8 cellular contexts compared by ENCODE assay signal in the genomic region with DNA sequence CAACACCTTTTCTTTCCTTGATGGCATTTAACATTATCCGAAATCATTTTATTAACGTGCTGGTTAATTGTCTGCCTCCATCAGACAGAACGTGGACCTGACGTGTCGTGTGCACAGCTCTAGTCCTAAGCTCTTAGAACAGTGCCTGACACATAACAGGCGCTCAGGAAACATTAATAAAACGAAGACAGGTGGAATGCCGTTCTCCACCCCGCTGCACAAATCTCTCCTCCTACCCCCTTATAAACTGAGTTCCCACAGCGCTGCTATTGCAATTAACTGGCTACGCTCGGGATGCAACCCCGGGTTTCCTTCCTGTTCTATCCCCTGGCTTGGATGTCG. TPM values are rescaled to one million over a fixed set of nuclear protein-coding genes. Genes with fewer than 3 reads are reported as not detected.
DNase-seq lines count a peak whose midpoint lies in the region; ATAC-seq and TF ChIP-seq lines count a peak whose summit lies in the region.

No MANE protein-coding gene starts in this region.

- H3K4me3 ChIP-seq in mammary epithelial cell (replicated peaks in 1 of 3; ENCODE audit: insufficient read depth in 1 of 3, low read depth in 2 of 3, low read length in 3 of 3) (peak overlapping the region; percentile 75 to 90 (median 81)), lower lobe of right lung (peak overlapping the region; percentile 95), upper lobe of left lung (peak overlapping the region; percentile 72 to 91 (median 84))

- peak overlapping the region; percentile 99 for H3K9ac ChIP-seq in mammary epithelial cell (ENCODE audit: insufficient read depth, low read length)

- H3K36me3 ChIP-seq in mammary epithelial cell (ENCODE audit: insufficient read depth, low read length) (no peaks in the 10 kb centered on the region), lower lobe of right lung (no peaks in the 10 kb centered on the region), upper lobe of left lung (no peaks in the 10 kb centered on the region)

- H3K27ac Mint-ChIP-seq in activated T-cell treated with anti-CD3 and anti-CD28 coated beads, Interleukin-2, amount 50 U/mL, for 24 hours, result peak overlapping the region; percentile 100

- TSS peak; percentile 56 for BruUV-seq in mammary epithelial cell (replicated peaks; lab: Mats Ljungman, UMichigan)

- H3K4me1 Mint-ChIP-seq in activated T-cell treated with anti-CD3 and anti-CD28 coated beads, Interleukin-2, amount 50 U/mL, for 24 hours (ENCODE audit: low read depth), result peaks cover 51% of the 10 kb centered on the region

- peaks cover 4% of the 10 kb centered on the region for H4K20me1 ChIP-seq in mammary epithelial cell (ENCODE audit: insufficient read depth, low read length)

- intact Hi-C loops in mammary epithelial cell (cut with micrococcal nuclease) (no loop called here), lower lobe of right lung (cut with DNase I) (no loop called here)

- H3K9me3 Mint-ChIP-seq in activated T-cell treated with anti-CD3 and anti-CD28 coated beads, Interleukin-2, amount 50 U/mL, for 24 hours, result no peaks in the 10 kb centered on the region

- H3K27me3 ChIP-seq in mammary epithelial cell (ENCODE audit: insufficient read depth, low read length) (no peaks in the 10 kb centered on the region), lower lobe of right lung (ENCODE audit: low read depth) (no peaks in the 10 kb centered on the region), upper lobe of left lung (no peaks in the 10 kb centered on the region)

- dilution Hi-C loops in mammary epithelial cell (cut with HindIII; ENCODE audit: low sequenced_read_pairs), result no loop called here

- under 1% methylated on average over 14 of the region's 14 CpGs for WGBS in mammary epithelial cell (ENCODE audit: low coverage, missing lambda C conversion rate)
- 0 to 1% methylated on average over 14 of the region's 14 CpGs for WGBS in upper lobe of left lung, 2 donors

- peak overlapping the region; percentile 99 for H3K4me3 Mint-ChIP-seq in activated T-cell treated with anti-CD3 and anti-CD28 coated beads, Interleukin-2, amount 50 U/mL, for 24 hours

- no peak for TF ChIP-seq POLR2A in upper lobe of left lung (IDR thresholded peaks at IDR 0.05)

- CTCF ChIA-PET in mammary epithelial cell (lab: Charles Lee; ENCODE audit: low non-redundant PET), result no interaction called here

- H3K4me1 ChIP-seq in mammary epithelial cell (ENCODE audit: insufficient read depth, low read length) (peaks cover 20% of the 10 kb centered on the region), lower lobe of right lung (peaks cover 22% of the 10 kb centered on the region), upper lobe of left lung (peaks cover 23 to 35% (median 26%) of the 10 kb centered on the region in 4 donors)

- no peak for TF ChIP-seq CTCF in mammary epithelial cell (conservative IDR thresholded peaks at IDR 0.05 in 1 of 2, IDR thresholded peaks at IDR 0.05 in 1 of 2; ENCODE audit: extremely low read depth in 1 of 2, insufficient read depth in 1 of 2, low read depth in 1 of 2, low read length in 2 of 2)
- no peak for TF ChIP-seq CTCF in lower lobe of right lung (IDR thresholded peaks at IDR 0.05)
- no peak for TF ChIP-seq CTCF in upper lobe of left lung (IDR thresholded peaks at IDR 0.05)

- DNase-seq in activated T-cell treated with anti-CD3 and anti-CD28 coated beads, Interleukin-2, amount 50 U/mL, for 24 hours, result no peak
- no peak for DNase-seq in activated T-cell treated with anti-CD3 and anti-CD28 coated beads, Interleukin-2, amount 50 U/mL, for 1 hour
- peak; percentile 64 for DNase-seq in NCI-H82 (lab: John Stamatoyannopoulos, UW)
- no peak for DNase-seq in mammary epithelial cell
- no peak for DNase-seq in lower lobe of right lung
- no peak for DNase-seq in upper lobe of left lung
- no peak for DNase-seq in stimulated activated CD4-positive, alpha-beta T cell treated with anti-CD3 and anti-CD28 coated beads, Interleukin-1b, Interleukin-23, amount 100 ng/mL, for 48 hours

- peak overlapping the region; percentile 99 for H3K27ac ChIP-seq in mammary epithelial cell (ENCODE audit: insufficient read depth, low read depth, low read length)
- peak overlapping the region; percentile 93 for H3K27ac ChIP-seq in lower lobe of right lung
- H3K27ac ChIP-seq in upper lobe of left lung, result peak overlapping the region; percentile 89 to 92 (median 92)

- peaks cover 56% of the 10 kb centered on the region for H3K36me3 Mint-ChIP-seq in activated T-cell treated with anti-CD3 and anti-CD28 coated beads, Interleukin-2, amount 50 U/mL, for 24 hours (ENCODE audit: low read depth)

- no peak for TF ChIP-seq EP300 in upper lobe of left lung (IDR thresholded peaks at IDR 0.05)

- H3K79me2 ChIP-seq in mammary epithelial cell (ENCODE audit: insufficient read depth, low read length), result peaks cover 59% of the 10 kb centered on the region

- H3K27me3 Mint-ChIP-seq in activated T-cell treated with anti-CD3 and anti-CD28 coated beads, Interleukin-2, amount 50 U/mL, for 24 hours, result no peaks in the 10 kb centered on the region

- peak; percentile 1 for ATAC-seq in HG02970 (IDR thresholded peaks at IDR 0.05; ENCODE audit: low FRiP score, unreplicated experiment)
- peak; percentile 8 to 30 for ATAC-seq in lower lobe of right lung
- ATAC-seq in upper lobe of left lung (ENCODE audit: low FRiP score in 2 of 2), result peak; percentile 34 to 41

- H3K9me3 ChIP-seq in mammary epithelial cell (replicated peaks; ENCODE audit: insufficient read depth, low read length) (no peaks in the 10 kb centered on the region), lower lobe of right lung (no peaks in the 10 kb centered on the region), upper lobe of left lung (no peaks in the 10 kb centered on the region)

- peak overlapping the region; percentile 93 for H3K4me2 ChIP-seq in mammary epithelial cell (ENCODE audit: insufficient read depth, low read depth, low read length)

- peak overlapping the region; percentile 84 for H2AFZ ChIP-seq in mammary epithelial cell (ENCODE audit: low read depth, low read length)

- in situ Hi-C loops in mammary epithelial cell (cut with MboI; ENCODE audit: low sequenced_read_pairs in 2 of 2), result no loop called here

RNA-seq across cellular contexts. Expression of a gene that starts 0.5 kb away (rescaled TPM):
- total RNA-seq in mammary epithelial cell (10 to 100 TPM; 24.2 to 42.3 TPM), lower lobe of right lung (10.9 TPM), upper lobe of left lung (10 to 100 TPM in 3 of 6 donors, 1 to 10 TPM in 3; 2.0 to 12.5 (median 10.2) TPM)
- polyA plus RNA-seq in mammary epithelial cell, result 41.3 TPM
- polyA minus RNA-seq in mammary epithelial cell, result 21.6 TPM

RNA-seq across cellular contexts. Expression of a gene that starts 16.1 kb away (rescaled TPM):
- total RNA-seq in mammary epithelial cell (not detected), lower lobe of right lung (3.2 TPM), upper lobe of left lung (1 to 10 TPM in 4 of 6 donors, under 1 TPM in 2; 0.46 to 4.4 (median 1.1) TPM)
- polyA plus RNA-seq in mammary epithelial cell, result not detected
- not detected for polyA minus RNA-seq in mammary epithelial cell
